In genomic region chr10:95392250-95392584, GRCh38 we compare ENCODE assay signal across 27 cellular contexts.
DNase-seq lines count a peak whose midpoint lies in the region; ATAC-seq and TF ChIP-seq lines count a peak whose summit lies in the region.
"Had no signal": no experiment of that assay in that cellular context is flagged by ENCODE, and none has a peak within 500 bp of the region (broad histone marks: within the 10 kb centered on the region; RNA-seq: fewer than 3 reads in every experiment).

No MANE protein-coding gene starts in this region.

- H3K27ac ChIP-seq in HEK293 (ENCODE audit: extremely low read depth, low read depth, low read length) (no peak overlapping the region), ascending aorta (peak overlapping the region; percentile 82 to 89), muscle layer of duodenum (ENCODE audit: low read length) (peak overlapping the region; percentile 34), thoracic aorta (peak overlapping the region; percentile 87 to 95)
- H3K27ac ChIP-seq: C4-2B, spleen had no signal

- TF ChIP-seq CTCF in HEK293 (tag by site-specific recombination; IDR thresholded peaks at IDR 0.05) (no peak), ascending aorta (IDR thresholded peaks at IDR 0.05) (no peak), thoracic aorta (IDR thresholded peaks at IDR 0.05) (no peak)

- no peaks in the 10 kb centered on the region for H3K9me3 ChIP-seq in HEK293 (ENCODE audit: control insufficient read depth, insufficient read depth, low read depth, low read length)
- H3K9me3 ChIP-seq in ascending aorta, result no peaks in the 10 kb centered on the region
- H3K9me3 ChIP-seq in muscle layer of duodenum (ENCODE audit: control insufficient read depth in 1 of 2, low read length in 2 of 2), result no peaks in the 10 kb centered on the region
- no peaks in the 10 kb centered on the region for H3K9me3 ChIP-seq in thoracic aorta
- H3K9me3 ChIP-seq: mucosa of descending colon, spleen, tibial nerve had no signal

- H3K36me3 ChIP-seq in HEK293 (ENCODE audit: control insufficient read depth in 2 of 2, insufficient read depth in 1 of 2, low read length in 2 of 2), result no peaks in the 10 kb centered on the region
- peaks cover 51 to 61% of the 10 kb centered on the region in 2 donors for H3K36me3 ChIP-seq in ascending aorta
- peaks cover 7 to 28% of the 10 kb centered on the region in 2 donors for H3K36me3 ChIP-seq in muscle layer of duodenum (ENCODE audit: control insufficient read depth in 1 of 2, insufficient read depth in 2 of 2, low read length in 2 of 2)
- H3K36me3 ChIP-seq in thoracic aorta, result peaks cover 40% of the 10 kb centered on the region

- intact Hi-C loops in ascending aorta (cut with DNase I), result no loop called here

- peaks cover 11% of the 10 kb centered on the region; the same call in 1 of the 2 replicates for H3K4me1 ChIP-seq in HEK293 (ENCODE audit: control insufficient read depth, insufficient read depth, low read length)
- H3K4me1 ChIP-seq in ascending aorta, result peaks cover 45 to 89% of the 10 kb centered on the region in 2 donors
- H3K4me1 ChIP-seq in muscle layer of duodenum (ENCODE audit: control insufficient read depth in 1 of 2, insufficient read depth in 2 of 2, low read length in 2 of 2), result peaks cover 0 to 59% of the 10 kb centered on the region in 2 donors
- peaks cover 67 to 100% of the 10 kb centered on the region in 2 donors for H3K4me1 ChIP-seq in thoracic aorta (ENCODE audit: control insufficient read depth in 1 of 2, low read depth in 2 of 2)

- H3K27me3 ChIP-seq in ascending aorta (no peaks in the 10 kb centered on the region), muscle layer of duodenum (ENCODE audit: low read depth, low read length) (no peaks in the 10 kb centered on the region), thoracic aorta (replicated peaks; ENCODE audit: insufficient read depth) (no peaks in the 10 kb centered on the region)
- H3K27me3 ChIP-seq: spleen, tibial nerve had no signal

- no peak for DNase-seq in ascending aorta (ENCODE audit: low spot score in 2 of 2)
- no peak for DNase-seq in thoracic aorta (ENCODE audit: low spot score)
- no peak for DNase-seq in NCI-H524 treated with DMSO at 0.1 percent for 48 hours (lab: John Stamatoyannopoulos, UW)
- no peak for DNase-seq in cerebellum (ENCODE audit: low spot score)
- DNase-seq: activated CD4-positive, alpha-beta T cell treated with anti-CD3 and anti-CD28 coated beads, Interleukin-2, amount 50 U/mL, for 4 hours; activated CD8-positive, alpha-beta memory T cell treated with anti-CD3 and anti-CD28 coated beads, Interleukin-2, amount 10 ng/mL, durations not matched to agents 7 days and 5 days; activated T-cell treated with anti-CD3 and anti-CD28 coated beads, Interleukin-2, amount 50 U/mL, for 48 hours; cerebellar nuclear complex; DMS79 treated with DMSO at 0.1 percent for 48 hours; GDM1; left colon; mucosa of descending colon; NCI-H1417 treated with DMSO at 0.1 percent for 48 hours; NCI-H2029 treated with DMSO at 0.1 percent for 48 hours; NCI-H524; NK-92 treated with Interleukin-12 subunit alpha and Interleukin-12 subunit beta, amount 100 ng/mL, for 24 hours; spleen; stimulated activated CD4-positive, alpha-beta T cell treated with anti-CD3 and anti-CD28 coated beads, Interleukin-2, amount 100 ng/mL, for 24 hours; stimulated activated naive CD8-positive, alpha-beta T cell treated with anti-CD3 and anti-CD28 coated beads, Interleukin-15, Interleukin-2, amounts not matched to agents 100 U/mL and 50 U/mL, for 24 hours had no signal

- CTCF ChIA-PET in HEK293 (lab: Yijun Ruan, JAX), result interaction anchor here (0.6 to 1.9 kb wide), 5 partner anchors 16 to 510 kb away, joined by 3 to 8 read pairs (median 5); no protein-coding TSS in a partner anchor

- ATAC-seq in thoracic aorta (ENCODE audit: insufficient number of reproducible peaks, low FRiP score, low read depth), result no peak
- no peak for ATAC-seq in HG03196 (IDR thresholded peaks at IDR 0.05; ENCODE audit: unreplicated experiment)
- no peak for ATAC-seq in HG03135 (IDR thresholded peaks at IDR 0.05; ENCODE audit: unreplicated experiment)
- ATAC-seq: activated CD4-positive, CD25-positive, alpha-beta regulatory T cell treated with anti-CD3 and anti-CD28 coated beads, Interleukin-2, amount 50 U/mL, for 24 hours; left colon; mucosa of descending colon; stimulated activated naive CD8-positive, alpha-beta T cell treated with anti-CD3 and anti-CD28 coated beads, Interleukin-15, Interleukin-2, amounts not matched to agents 100 U/mL and 50 U/mL, for 24 hours had no signal

- POLR2A ChIA-PET in HEK293 (lab: Yijun Ruan, JAX), result interaction anchor here (0.6 kb wide), 1 partner anchor 181 kb away, joined by 3 read pairs; no protein-coding TSS in a partner anchor

- no peak overlapping the region for H3K4me3 ChIP-seq in HEK293 (ENCODE audit: low read depth, low read length)
- no peak overlapping the region for H3K4me3 ChIP-seq in ascending aorta
- H3K4me3 ChIP-seq in muscle layer of duodenum (ENCODE audit: low read depth in 1 of 2, low read length in 2 of 2), result no peak overlapping the region
- H3K4me3 ChIP-seq in thoracic aorta, result no peak overlapping the region
- H3K4me3 ChIP-seq: GM23338, mucosa of descending colon, spleen, tibial nerve had no signal

TF ChIP-seq in HEK293, 187 proteins besides CTCF, POLR2A, EP300 and RAD21:
- TF ChIP-seq ZBTB21 (tag by site-specific recombination; IDR thresholded peaks at IDR 0.05) (no peak), ZBTB17 (tag by site-specific recombination; IDR thresholded peaks at IDR 0.05) (peak; percentile 27; the same call in 1 of the 2 replicates)
